In genomic region chr17:45161288-45162021, GRCh38 we compare ENCODE assay signal across 1 cellular context.
A peak's percentile ranks its signal among the peaks of the same experiment; 100 is the strongest.
TF ChIP-seq lines count a peak whose summit lies in the region.

TSS of gene HEXIM2 (plus strand) at chr17:45161875. CDS start at chr17:45162794, 919 bp downstream.

TF ChIP-seq in liver, 16 proteins besides CTCF, POLR2A, EP300 and RAD21 (continued from another document):
- TF ChIP-seq ATF3 (IDR thresholded peaks at IDR 0.05) (peak; percentile 32), HNF4A (conservative IDR thresholded peaks at IDR 0.05) (peak; percentile 47 to 70), MAX (IDR thresholded peaks at IDR 0.05) (peak; percentile 64), RXRA (IDR thresholded peaks at IDR 0.05) (peak; percentile 85 to 90), FOXA1 (IDR thresholded peaks at IDR 0.05) (no peak), SP1 (IDR thresholded peaks at IDR 0.05) (peak; percentile 94), YY1 (IDR thresholded peaks at IDR 0.05) (peak; percentile 100)
